In genomic region chr6:46357591-46357990, GRCh38 we compare ENCODE assay signal across 22 cellular contexts.
A peak's percentile ranks its signal among the peaks of the same experiment; 100 is the strongest.
DNase-seq lines count a peak whose midpoint lies in the region; TF ChIP-seq lines count a peak whose summit lies in the region.
"Had no signal": no experiment of that assay in that cellular context is flagged by ENCODE, and none has a peak within 500 bp of the region (broad histone marks: within the 10 kb centered on the region; RNA-seq: fewer than 3 reads in every experiment).

No MANE protein-coding gene starts in this region.

- 0 out of 2 replicates have a peak, but pooled peaks cover 2% of the 10 kb centered on the region for H3K9me2 ChIP-seq in OCI-LY7 (ENCODE audit: insufficient read depth, low read length)

- TF ChIP-seq CTCF in GM12865 (IDR thresholded peaks at IDR 0.05; ENCODE audit: insufficient read depth, low read depth, low read length, missing control alignments): no peak
- no peak for TF ChIP-seq CTCF in OCI-LY7 (conservative IDR thresholded peaks at IDR 0.05; ENCODE audit: low read length)
- TF ChIP-seq CTCF in epithelial cell of proximal tubule (conservative IDR thresholded peaks at IDR 0.05; ENCODE audit: low read depth, low read length): no peak
- TF ChIP-seq CTCF in osteoblast (IDR thresholded peaks at IDR 0.05; ENCODE audit: extremely low read depth, low read depth, low read length): no peak
- TF ChIP-seq CTCF in ovary (IDR thresholded peaks at IDR 0.05): no peak

- peaks cover 19% of the 10 kb centered on the region for H3K4me1 ChIP-seq in OCI-LY7 (ENCODE audit: insufficient read depth, low read length, poor library complexity, severe bottlenecking)
- no peaks in the 10 kb centered on the region for H3K4me1 ChIP-seq in osteoblast (ENCODE audit: insufficient read depth, low read length)
- peaks cover 3% of the 10 kb centered on the region for H3K4me1 ChIP-seq in ovary (ENCODE audit: insufficient read depth)
- H3K4me1 ChIP-seq: left lung had no signal

- H3K79me2 ChIP-seq in OCI-LY7 (ENCODE audit: insufficient read depth, low read depth, low read length) (no peaks in the 10 kb centered on the region), osteoblast (ENCODE audit: insufficient read depth, low read length) (no peaks in the 10 kb centered on the region)

- H2AFZ ChIP-seq in OCI-LY7 (ENCODE audit: low read length) (peak overlapping the region; percentile 98), osteoblast (ENCODE audit: low read length) (no peak overlapping the region)

- no TSS peak for BruUV-seq in OCI-LY7 (replicated peaks; lab: Mats Ljungman, UMichigan)

- TF ChIP-seq EP300 in ovary (IDR thresholded peaks at IDR 0.05): no peak

- H3K4me2 ChIP-seq in OCI-LY7 (ENCODE audit: low read length): peak overlapping the region; percentile 72
- peak overlapping the region; percentile 11 for H3K4me2 ChIP-seq in osteoblast (ENCODE audit: insufficient read depth, low read length)

- DNase-seq in GM12865 (ENCODE audit: low read depth) (no peak), OCI-LY7 (ENCODE audit: low spot score) (no peak), epithelial cell of proximal tubule (ENCODE audit: low read depth) (no peak), osteoblast (ENCODE audit: insufficient read length, low spot score, missing footprints) (no peak), ovary (no peak), NCI-H1092 treated with DMSO at 0.1 percent for 48 hours (lab: John Stamatoyannopoulos, UW) (no peak)
- no peak for DNase-seq in effector CD8-positive, alpha-beta T cell (lab: John Stamatoyannopoulos, UW)
- DNase-seq: activated CD4-positive, alpha-beta T cell treated with anti-CD3 and anti-CD28 coated beads, Interleukin-2, amount 50 U/mL, for 1 hour; activated effector memory CD4-positive, alpha-beta T cell treated with anti-CD3 and anti-CD28 coated beads, Interleukin-2, amount 50 U/mL, for 16 hours; DMS79; glutamatergic neuron; IMR-90; left lung; MG63; NCI-H1436; NCI-H2107; nephron progenitor cell; RPMI8226; stimulated activated CD4-positive, alpha-beta T cell treated with anti-CD3 and anti-CD28 coated beads, Interleukin-2, amount 100 ng/mL, for 24 hours; stimulated activated naive CD4-positive, alpha-beta T cell; T-helper 2 cell; testis had no signal

- intact Hi-C loops in OCI-LY7 (cut with micrococcal nuclease; ENCODE audit: unreplicated experiment) (no loop called here), ovary (cut with DNase I) (no loop called here)

- WGBS in ovary, 3 donors: 7 to 45% (median 12%) methylated on average over 2 of the region's 2 CpGs

- CTCF ChIA-PET in OCI-LY7 (lab: Charles Lee; ENCODE audit: unreplicated experiment): no interaction called here

- no peaks in the 10 kb centered on the region for H3K27me3 ChIP-seq in osteoblast (ENCODE audit: insufficient read depth, low read length)
- H3K27me3 ChIP-seq in ovary: no peaks in the 10 kb centered on the region
- H3K27me3 ChIP-seq: left lung, MG63, testis had no signal

- H3K27ac ChIP-seq in OCI-LY7 (ENCODE audit: low read depth, low read length, poor library complexity, severe bottlenecking): no peak overlapping the region
- no peak overlapping the region for H3K27ac ChIP-seq in osteoblast (ENCODE audit: low read depth, low read length)
- peak overlapping the region in 1 of 2 donors; percentile 5 for H3K27ac ChIP-seq in ovary
- H3K27ac ChIP-seq: left lung, testis had no signal

- H4K20me1 ChIP-seq in OCI-LY7 (ENCODE audit: insufficient read depth, low read length): no peaks in the 10 kb centered on the region
- H4K20me1 ChIP-seq in osteoblast (ENCODE audit: insufficient read depth, low read length): no peaks in the 10 kb centered on the region

- POLR2A ChIA-PET in OCI-LY7 (lab: Charles Lee): interaction anchor here (2.2 kb wide), 1 partner anchor 17 kb away, joined by 7 read pairs; no protein-coding TSS in a partner anchor

- H3K4me3 ChIP-seq in GM12865 (ENCODE audit: low read depth, low read length) (peak overlapping the region; percentile 45), OCI-LY7 (ENCODE audit: low read depth, low read length, poor library complexity, severe bottlenecking) (peak overlapping the region; percentile 50), epithelial cell of proximal tubule (ENCODE audit: low read depth, low read length) (peak overlapping the region; percentile 33), osteoblast (ENCODE audit: insufficient read depth, low read length) (no peak overlapping the region), ovary (no peak overlapping the region)
- H3K4me3 ChIP-seq: left lung, MG63, testis had no signal

- H3K9me3 ChIP-seq in OCI-LY7 (ENCODE audit: low read length) (no peaks in the 10 kb centered on the region), osteoblast (ENCODE audit: low read depth, low read length) (no peaks in the 10 kb centered on the region), ovary (no peaks in the 10 kb centered on the region)
- H3K9me3 ChIP-seq: left lung, MG63, testis had no signal

- no peaks in the 10 kb centered on the region for H3K36me3 ChIP-seq in OCI-LY7 (ENCODE audit: insufficient read depth, low read length)
- no peaks in the 10 kb centered on the region for H3K36me3 ChIP-seq in osteoblast (ENCODE audit: insufficient read depth, low read length)
- no peaks in the 10 kb centered on the region for H3K36me3 ChIP-seq in ovary
- H3K36me3 ChIP-seq: left lung, MG63 had no signal

- no peak for TF ChIP-seq POLR2A in ovary (IDR thresholded peaks at IDR 0.05)

Comparison
In these comparisons a context has a peak if more than half of its experiments do, and no peak if none do; other contexts are left out.
1. H3K4me3 ChIP-seq: peak in GM12865 (single experiment), OCI-LY7 (single experiment) and epithelial cell of proximal tubule (single experiment); none in osteoblast (single experiment) and ovary (single experiment).